ENCODE assay signal across 28 cellular contexts in the genomic region with DNA sequence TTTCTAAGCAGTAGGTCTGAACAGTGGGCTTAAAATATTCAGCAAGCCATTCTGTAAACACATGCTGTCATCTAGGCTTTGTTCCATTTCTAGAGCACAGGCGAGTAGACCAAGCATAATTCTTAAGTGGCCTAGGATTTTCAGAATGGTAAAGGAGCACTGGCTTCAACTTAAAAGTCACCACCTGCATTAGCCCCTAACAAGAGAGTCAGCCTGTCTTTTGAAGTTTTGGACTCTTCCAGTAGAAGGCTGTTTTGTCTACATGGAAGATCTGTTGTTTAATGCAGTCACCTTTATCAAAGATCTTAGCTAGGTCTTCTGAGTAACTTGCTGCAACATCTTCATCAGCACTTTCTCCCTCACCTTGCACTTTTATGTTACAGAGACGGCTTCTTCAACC. TPM values are rescaled to one million over a fixed set of nuclear protein-coding genes. Genes with fewer than 3 reads are reported as not detected.
DNase-seq lines count a peak whose midpoint lies in the region; ATAC-seq and TF ChIP-seq lines count a peak whose summit lies in the region.
"Had no signal": no experiment of that assay in that cellular context is flagged by ENCODE, and none has a peak within 500 bp of the region (broad histone marks: within the 10 kb centered on the region; RNA-seq: fewer than 3 reads in every experiment).

No MANE protein-coding gene starts in this region.

- DNase-seq in activated CD8-positive, alpha-beta T cell treated with anti-CD3 and anti-CD28 coated beads for 36 hours, result no peak
- no peak for DNase-seq in activated CD8-positive, alpha-beta T cell treated with anti-CD3 and anti-CD28 coated beads, Interleukin-2, amount 10 ng/mL, durations not matched to agents 7 days and 5 days
- no peak for DNase-seq in stimulated activated naive CD8-positive, alpha-beta T cell treated with anti-CD3 and anti-CD28 coated beads, Interleukin-15, amount 100 ng/mL, for 72 hours
- DNase-seq in activated naive CD8-positive, alpha-beta T cell treated with anti-CD3 and anti-CD28 coated beads, Interleukin-2, amount 50 U/mL, for 24 hours, result no peak
- no peak for DNase-seq in stimulated activated effector memory CD8-positive, alpha-beta T cell treated with anti-CD3 and anti-CD28 coated beads, Interleukin-12 subunit alpha, Interleukin-12 subunit beta, amount 100 ng/mL, for 72 hours (ENCODE audit: low spot score in 2 of 2)
- no peak for DNase-seq in substantia nigra (lab: John Stamatoyannopoulos, UW)
- DNase-seq: 8988T, ACHN, BE2C, DMS153, DND-41, GOT3, Kasumi-1, NCI-H1092 treated with DMSO at 0.1 percent for 48 hours, NCI-H1436, NCI-H187, NCI-H2081 treated with DMSO at 0.1 percent for 48 hours, NCI-H2171, NCI-H345, NCI-H510A treated with DMSO at 0.1 percent for 48 hours, NCI-H748 treated with DMSO at 0.1 percent for 48 hours, PC-3, SJCRH30 had no signal

- H3K27ac Mint-ChIP-seq in activated CD8-positive, alpha-beta T cell treated with anti-CD3 and anti-CD28 coated beads for 36 hours, result peak overlapping the region; percentile 57
- no peak overlapping the region for H3K27ac Mint-ChIP-seq in activated CD8-positive, alpha-beta T cell treated with anti-CD3 and anti-CD28 coated beads, Interleukin-2, amount 10 ng/mL, durations not matched to agents 7 days and 5 days
- H3K27ac Mint-ChIP-seq in stimulated activated naive CD8-positive, alpha-beta T cell treated with anti-CD3 and anti-CD28 coated beads, Interleukin-15, Interleukin-2, amounts not matched to agents 100 ng/mL and 50 ng/mL, for 24 hours, result peak overlapping the region; percentile 30
- no peak overlapping the region for H3K27ac Mint-ChIP-seq in stimulated activated naive CD8-positive, alpha-beta T cell treated with anti-CD3 and anti-CD28 coated beads, Interleukin-15, amount 100 ng/mL, for 72 hours
- peak overlapping the region; percentile 39 for H3K27ac Mint-ChIP-seq in activated naive CD8-positive, alpha-beta T cell treated with anti-CD3 and anti-CD28 coated beads, Interleukin-2, amount 50 U/mL, for 24 hours
- H3K27ac Mint-ChIP-seq in stimulated activated effector memory CD8-positive, alpha-beta T cell treated with anti-CD3 and anti-CD28 coated beads, Interleukin-12 subunit alpha, Interleukin-12 subunit beta, amount 100 ng/mL, for 72 hours, result peak overlapping the region; percentile 87

- no peak for ATAC-seq in activated CD8-positive, alpha-beta T cell treated with anti-CD3 and anti-CD28 coated beads for 36 hours
- no peak for ATAC-seq in activated CD8-positive, alpha-beta T cell treated with anti-CD3 and anti-CD28 coated beads, Interleukin-2, amount 10 ng/mL, durations not matched to agents 7 days and 5 days
- ATAC-seq in stimulated activated naive CD8-positive, alpha-beta T cell treated with anti-CD3 and anti-CD28 coated beads, Interleukin-15, amount 100 ng/mL, for 72 hours, result no peak
- ATAC-seq in activated naive CD8-positive, alpha-beta T cell treated with anti-CD3 and anti-CD28 coated beads, Interleukin-2, amount 50 U/mL, for 24 hours, result no peak
- ATAC-seq in stimulated activated effector memory CD8-positive, alpha-beta T cell treated with anti-CD3 and anti-CD28 coated beads, Interleukin-12 subunit alpha, Interleukin-12 subunit beta, amount 100 ng/mL, for 72 hours, result no peak
- no peak for ATAC-seq in HG02981 (IDR thresholded peaks at IDR 0.05; ENCODE audit: unreplicated experiment)
- ATAC-seq: PC-3, Right ventricle myocardium inferior, SK-N-SH treated with all-trans-retinoic acid at 6 μM for 48 hours had no signal

- POLR2A ChIA-PET in activated CD8-positive, alpha-beta T cell treated with anti-CD3 and anti-CD28 coated beads for 36 hours (lab: Charles Lee), result no interaction called here
- POLR2A ChIA-PET in activated CD8-positive, alpha-beta T cell treated with anti-CD3 and anti-CD28 coated beads, Interleukin-2, amount 10 ng/mL, durations not matched to agents 7 days and 5 days (lab: Charles Lee), result no interaction called here

- CTCF ChIA-PET in activated CD8-positive, alpha-beta T cell treated with anti-CD3 and anti-CD28 coated beads for 36 hours (lab: Charles Lee), result interaction anchor here (2.7 kb wide), 1 partner anchor 8 kb away, joined by 8 read pairs; no protein-coding TSS in a partner anchor
- CTCF ChIA-PET in activated CD8-positive, alpha-beta T cell treated with anti-CD3 and anti-CD28 coated beads, Interleukin-2, amount 10 ng/mL, durations not matched to agents 7 days and 5 days (lab: Charles Lee), result no interaction called here

- no peak overlapping the region for H3K4me3 Mint-ChIP-seq in activated CD8-positive, alpha-beta T cell treated with anti-CD3 and anti-CD28 coated beads for 36 hours
- no peak overlapping the region for H3K4me3 Mint-ChIP-seq in activated CD8-positive, alpha-beta T cell treated with anti-CD3 and anti-CD28 coated beads, Interleukin-2, amount 10 ng/mL, durations not matched to agents 7 days and 5 days
- H3K4me3 Mint-ChIP-seq in stimulated activated naive CD8-positive, alpha-beta T cell treated with anti-CD3 and anti-CD28 coated beads, Interleukin-15, Interleukin-2, amounts not matched to agents 100 ng/mL and 50 ng/mL, for 24 hours, result no peak overlapping the region
- H3K4me3 Mint-ChIP-seq in stimulated activated naive CD8-positive, alpha-beta T cell treated with anti-CD3 and anti-CD28 coated beads, Interleukin-15, amount 100 ng/mL, for 72 hours, result no peak overlapping the region
- no peak overlapping the region for H3K4me3 Mint-ChIP-seq in activated naive CD8-positive, alpha-beta T cell treated with anti-CD3 and anti-CD28 coated beads, Interleukin-2, amount 50 U/mL, for 24 hours
- no peak overlapping the region for H3K4me3 Mint-ChIP-seq in stimulated activated effector memory CD8-positive, alpha-beta T cell treated with anti-CD3 and anti-CD28 coated beads, Interleukin-12 subunit alpha, Interleukin-12 subunit beta, amount 100 ng/mL, for 72 hours
- H3K4me3 Mint-ChIP-seq: CD14-positive monocyte had no signal

- TF ChIP-seq CTCF in activated CD8-positive, alpha-beta T cell treated with anti-CD3 and anti-CD28 coated beads for 36 hours (IDR thresholded peaks at IDR 0.05), result no peak

- peaks cover 60% of the 10 kb centered on the region for H3K36me3 Mint-ChIP-seq in activated CD8-positive, alpha-beta T cell treated with anti-CD3 and anti-CD28 coated beads for 36 hours (ENCODE audit: low read depth)
- peaks cover 79% of the 10 kb centered on the region for H3K36me3 Mint-ChIP-seq in activated CD8-positive, alpha-beta T cell treated with anti-CD3 and anti-CD28 coated beads, Interleukin-2, amount 10 ng/mL, durations not matched to agents 7 days and 5 days (ENCODE audit: low read depth)
- H3K36me3 Mint-ChIP-seq in stimulated activated naive CD8-positive, alpha-beta T cell treated with anti-CD3 and anti-CD28 coated beads, Interleukin-15, Interleukin-2, amounts not matched to agents 100 ng/mL and 50 ng/mL, for 24 hours (ENCODE audit: low read depth), result peaks cover 90% of the 10 kb centered on the region
- peaks cover 72% of the 10 kb centered on the region for H3K36me3 Mint-ChIP-seq in activated naive CD8-positive, alpha-beta T cell treated with anti-CD3 and anti-CD28 coated beads, Interleukin-2, amount 50 U/mL, for 24 hours (ENCODE audit: low read depth)
- H3K36me3 Mint-ChIP-seq in stimulated activated effector memory CD8-positive, alpha-beta T cell treated with anti-CD3 and anti-CD28 coated beads, Interleukin-12 subunit alpha, Interleukin-12 subunit beta, amount 100 ng/mL, for 72 hours, result peaks cover 100% of the 10 kb centered on the region

- intact Hi-C loops in activated CD8-positive, alpha-beta T cell treated with anti-CD3 and anti-CD28 coated beads for 36 hours (cut with micrococcal nuclease), result no loop called here

- no peaks in the 10 kb centered on the region for H3K9me3 Mint-ChIP-seq in activated CD8-positive, alpha-beta T cell treated with anti-CD3 and anti-CD28 coated beads for 36 hours
- no peaks in the 10 kb centered on the region for H3K9me3 Mint-ChIP-seq in activated CD8-positive, alpha-beta T cell treated with anti-CD3 and anti-CD28 coated beads, Interleukin-2, amount 10 ng/mL, durations not matched to agents 7 days and 5 days (ENCODE audit: insufficient read depth)
- no peaks in the 10 kb centered on the region for H3K9me3 Mint-ChIP-seq in stimulated activated naive CD8-positive, alpha-beta T cell treated with anti-CD3 and anti-CD28 coated beads, Interleukin-15, Interleukin-2, amounts not matched to agents 100 ng/mL and 50 ng/mL, for 24 hours
- no peaks in the 10 kb centered on the region for H3K9me3 Mint-ChIP-seq in stimulated activated naive CD8-positive, alpha-beta T cell treated with anti-CD3 and anti-CD28 coated beads, Interleukin-15, amount 100 ng/mL, for 72 hours
- no peaks in the 10 kb centered on the region for H3K9me3 Mint-ChIP-seq in activated naive CD8-positive, alpha-beta T cell treated with anti-CD3 and anti-CD28 coated beads, Interleukin-2, amount 50 U/mL, for 24 hours
- H3K9me3 Mint-ChIP-seq in stimulated activated effector memory CD8-positive, alpha-beta T cell treated with anti-CD3 and anti-CD28 coated beads, Interleukin-12 subunit alpha, Interleukin-12 subunit beta, amount 100 ng/mL, for 72 hours, result no peaks in the 10 kb centered on the region

- peaks cover 16% of the 10 kb centered on the region for H3K4me1 Mint-ChIP-seq in activated CD8-positive, alpha-beta T cell treated with anti-CD3 and anti-CD28 coated beads for 36 hours (ENCODE audit: low read depth)
- H3K4me1 Mint-ChIP-seq in activated CD8-positive, alpha-beta T cell treated with anti-CD3 and anti-CD28 coated beads, Interleukin-2, amount 10 ng/mL, durations not matched to agents 7 days and 5 days (ENCODE audit: low read depth), result peaks cover 6% of the 10 kb centered on the region
- H3K4me1 Mint-ChIP-seq in stimulated activated naive CD8-positive, alpha-beta T cell treated with anti-CD3 and anti-CD28 coated beads, Interleukin-15, Interleukin-2, amounts not matched to agents 100 ng/mL and 50 ng/mL, for 24 hours (ENCODE audit: low read depth), result peaks cover 6% of the 10 kb centered on the region
- peaks cover 29% of the 10 kb centered on the region for H3K4me1 Mint-ChIP-seq in stimulated activated naive CD8-positive, alpha-beta T cell treated with anti-CD3 and anti-CD28 coated beads, Interleukin-15, amount 100 ng/mL, for 72 hours
- H3K4me1 Mint-ChIP-seq in activated naive CD8-positive, alpha-beta T cell treated with anti-CD3 and anti-CD28 coated beads, Interleukin-2, amount 50 U/mL, for 24 hours, result peaks cover 10% of the 10 kb centered on the region
- peaks cover 11% of the 10 kb centered on the region for H3K4me1 Mint-ChIP-seq in stimulated activated effector memory CD8-positive, alpha-beta T cell treated with anti-CD3 and anti-CD28 coated beads, Interleukin-12 subunit alpha, Interleukin-12 subunit beta, amount 100 ng/mL, for 72 hours
- H3K4me1 Mint-ChIP-seq: CD14-positive monocyte had no signal

- H3K27me3 Mint-ChIP-seq in activated CD8-positive, alpha-beta T cell treated with anti-CD3 and anti-CD28 coated beads for 36 hours, result no peaks in the 10 kb centered on the region
- H3K27me3 Mint-ChIP-seq in activated CD8-positive, alpha-beta T cell treated with anti-CD3 and anti-CD28 coated beads, Interleukin-2, amount 10 ng/mL, durations not matched to agents 7 days and 5 days (ENCODE audit: low read depth), result no peaks in the 10 kb centered on the region
- H3K27me3 Mint-ChIP-seq in stimulated activated naive CD8-positive, alpha-beta T cell treated with anti-CD3 and anti-CD28 coated beads, Interleukin-15, Interleukin-2, amounts not matched to agents 100 ng/mL and 50 ng/mL, for 24 hours, result no peaks in the 10 kb centered on the region
- no peaks in the 10 kb centered on the region for H3K27me3 Mint-ChIP-seq in stimulated activated naive CD8-positive, alpha-beta T cell treated with anti-CD3 and anti-CD28 coated beads, Interleukin-15, amount 100 ng/mL, for 72 hours
- H3K27me3 Mint-ChIP-seq in activated naive CD8-positive, alpha-beta T cell treated with anti-CD3 and anti-CD28 coated beads, Interleukin-2, amount 50 U/mL, for 24 hours, result no peaks in the 10 kb centered on the region

- no peak overlapping the region for H3K27ac ChIP-seq in substantia nigra (ENCODE audit: low read depth, low read length, poor library complexity, severe bottlenecking)
- H3K27ac ChIP-seq: SJCRH30 had no signal

RNA-seq across cellular contexts. Expression of a gene that starts 36.6 kb away (rescaled TPM):
- total RNA-seq in activated CD8-positive, alpha-beta T cell treated with anti-CD3 and anti-CD28 coated beads for 36 hours, result 10 to 100 TPM; 24.7 to 26.0 TPM
- total RNA-seq in activated CD8-positive, alpha-beta T cell treated with anti-CD3 and anti-CD28 coated beads, Interleukin-2, amount 10 ng/mL, durations not matched to agents 7 days and 5 days, result 10 to 100 TPM; 31.5 to 38.1 TPM

RNA-seq across cellular contexts. Expression of a gene that starts 36.8 kb away (rescaled TPM):
- total RNA-seq in activated CD8-positive, alpha-beta T cell treated with anti-CD3 and anti-CD28 coated beads for 36 hours, result 10 to 100 TPM; 14.5 to 18.2 TPM
- 10 to 100 TPM; 19.3 to 20.0 TPM for total RNA-seq in activated CD8-positive, alpha-beta T cell treated with anti-CD3 and anti-CD28 coated beads, Interleukin-2, amount 10 ng/mL, durations not matched to agents 7 days and 5 days

Comparison
In these comparisons a context has a peak if more than half of its experiments do, and no peak if none do; other contexts are left out.
1. H3K27ac Mint-ChIP-seq: peak in activated CD8-positive, alpha-beta T cell treated with anti-CD3 and anti-CD28 coated beads for 36 hours (single experiment), stimulated activated naive CD8-positive, alpha-beta T cell treated with anti-CD3 and anti-CD28 coated beads, Interleukin-15, Interleukin-2, amounts not matched to agents 100 ng/mL and 50 ng/mL, for 24 hours (single experiment), activated naive CD8-positive, alpha-beta T cell treated with anti-CD3 and anti-CD28 coated beads, Interleukin-2, amount 50 U/mL, for 24 hours (single experiment) and stimulated activated effector memory CD8-positive, alpha-beta T cell treated with anti-CD3 and anti-CD28 coated beads, Interleukin-12 subunit alpha, Interleukin-12 subunit beta, amount 100 ng/mL, for 72 hours (single experiment); none in activated CD8-positive, alpha-beta T cell treated with anti-CD3 and anti-CD28 coated beads, Interleukin-2, amount 10 ng/mL, durations not matched to agents 7 days and 5 days (single experiment) and stimulated activated naive CD8-positive, alpha-beta T cell treated with anti-CD3 and anti-CD28 coated beads, Interleukin-15, amount 100 ng/mL, for 72 hours (0 of 2).